Comparison of ENCODE assay signal across 2 cellular contexts in genomic region chr5:178279723-178280438, GRCh38.
TF ChIP-seq lines count a peak whose summit lies in the region.

No MANE protein-coding gene starts in this region.

TF ChIP-seq in A549, 52 proteins besides CTCF, POLR2A, EP300 and RAD21:
- no peak for TF ChIP-seq REST (IDR thresholded peaks at IDR 0.05)
- TF ChIP-seq CHD2 (IDR thresholded peaks at IDR 0.05; ENCODE audit: low read length, partially characterized antibody): no peak
- no peak for TF ChIP-seq PHF8 (IDR thresholded peaks at IDR 0.05; ENCODE audit: borderline replicate concordance, low read depth)
- peak; percentile 59 for TF ChIP-seq SMC3 (IDR thresholded peaks at IDR 0.05)
- no peak for TF ChIP-seq SREBF2 (IDR thresholded peaks at IDR 0.05)
- TF ChIP-seq MAFK (IDR thresholded peaks at IDR 0.05; ENCODE audit: partially characterized antibody): no peak
- TF ChIP-seq ATOH8 (CRISPR knock-in tag; IDR thresholded peaks at IDR 0.05; ENCODE audit: low read depth): no peak

TF ChIP-seq in K562, 482 proteins besides CTCF, POLR2A, EP300 and RAD21 (continued from another document):
- TF ChIP-seq GABPB1 (CRISPR knock-in tag; IDR thresholded peaks at IDR 0.05) (peak; percentile 26; the same call in 1 of the 2 replicates), KAT2B (IDR thresholded peaks at IDR 0.05; ENCODE audit: low read depth, low read length) (no peak), NONO (IDR thresholded peaks at IDR 0.05; ENCODE audit: low read depth in 2 of 2, low read length in 1 of 2) (no peak), RB1 (IDR thresholded peaks at IDR 0.05; ENCODE audit: low read depth) (peak; percentile 95), ILK (tag; IDR thresholded peaks at IDR 0.05; ENCODE audit: borderline replicate concordance, low read depth) (no peak), JUN (IDR thresholded peaks at IDR 0.05; ENCODE audit: borderline replicate concordance, low read depth, low read length) (no peak), JUN (CRISPR knock-in tag; IDR thresholded peaks at IDR 0.05; ENCODE audit: borderline replicate concordance) (no peak), MAZ (CRISPR knock-in tag; conservative IDR thresholded peaks at IDR 0.05 in 1 of 2, IDR thresholded peaks at IDR 0.05 in 1 of 2) (peak; percentile 19 to 68; a peak in 1 of 4 replicates), MECOM (CRISPR knock-in tag; IDR thresholded peaks at IDR 0.05) (no peak), E2F6 (IDR thresholded peaks at IDR 0.05; ENCODE audit: borderline replicate concordance in 1 of 2, extremely low read depth in 1 of 2, insufficient read depth in 1 of 2, insufficient read length in 1 of 2, low read depth in 1 of 2, low read length in 1 of 2, poor library complexity in 1 of 2, severe bottlenecking in 1 of 2) (peak in 1 of 2 experiments; percentile 63), CTBP1 (IDR thresholded peaks at IDR 0.05; ENCODE audit: borderline replicate concordance) (peak; percentile 49; the same call in 1 of the 2 replicates), BHLHE40 (IDR thresholded peaks at IDR 0.05; ENCODE audit: low read length) (peak; percentile 69; the same call in 1 of the 2 replicates), C11orf30 (IDR thresholded peaks at IDR 0.05; ENCODE audit: low read depth) (no peak), CREM (IDR thresholded peaks at IDR 0.05; ENCODE audit: low read depth) (peak; percentile 28; the same call in 1 of the 2 replicates), POLR2B (IDR thresholded peaks at IDR 0.05; ENCODE audit: low read depth, partially characterized antibody) (no peak), SMC3 (conservative IDR thresholded peaks at IDR 0.05; ENCODE audit: insufficient read depth, low read depth, low read length) (peak; percentile 93), TFAP4 (CRISPR knock-in tag; IDR thresholded peaks at IDR 0.05; ENCODE audit: borderline replicate concordance) (peak; percentile 55; the same call in 1 of the 2 replicates), ZNF717 (CRISPR knock-in tag; IDR thresholded peaks at IDR 0.05) (no peak), L3MBTL2 (IDR thresholded peaks at IDR 0.05) (peak; percentile 31; the same call in 1 of the 2 replicates), STAG1 (CRISPR knock-in tag; IDR thresholded peaks at IDR 0.05; ENCODE audit: borderline replicate concordance) (peak; percentile 98), MCM5 (IDR thresholded peaks at IDR 0.05; ENCODE audit: low read depth) (no peak), ZNF212 (CRISPR knock-in tag; IDR thresholded peaks at IDR 0.05) (no peak), ATF4 (CRISPR knock-in tag; IDR thresholded peaks at IDR 0.05) (no peak), CBFA2T3 (IDR thresholded peaks at IDR 0.05) (no peak), RCOR1 (IDR thresholded peaks at IDR 0.05; ENCODE audit: borderline replicate concordance in 1 of 2, low read depth in 2 of 2, low read length in 2 of 2) (0 out of 4 replicates have a peak, but pooled peaks of 1 of the 2 experiments have one; percentile 42), ZFX (CRISPR knock-in tag; IDR thresholded peaks at IDR 0.05) (no peak), JUNB (CRISPR knock-in tag; conservative IDR thresholded peaks at IDR 0.05) (no peak), NCOA4 (IDR thresholded peaks at IDR 0.05; ENCODE audit: partially characterized antibody) (no peak), CHD4 (IDR thresholded peaks at IDR 0.05; ENCODE audit: insufficient read depth, insufficient replicate concordance, low read depth, low read length, poor library complexity, severe bottlenecking) (no peak), ZNF780A (CRISPR knock-in tag; IDR thresholded peaks at IDR 0.05) (no peak), ZNF57 (CRISPR knock-in tag; IDR thresholded peaks at IDR 0.05) (no peak), ZNF408 (CRISPR knock-in tag; IDR thresholded peaks at IDR 0.05; ENCODE audit: low read depth) (no peak), YY1 (IDR thresholded peaks at IDR 0.05; ENCODE audit: borderline replicate concordance in 1 of 3, control insufficient read depth in 1 of 3, extremely low read depth in 1 of 3, insufficient read depth in 3 of 3, insufficient read length in 1 of 3, insufficient replicate concordance in 2 of 3, low read depth in 1 of 3, low read length in 2 of 3) (peak in 1 of 3 experiments; percentile 17), SIN3A (IDR thresholded peaks at IDR 0.05; ENCODE audit: borderline replicate concordance in 2 of 2, control insufficient read depth in 1 of 2, low read depth in 2 of 2, low read length in 2 of 2) (no peak), JUND (IDR thresholded peaks at IDR 0.05; ENCODE audit: borderline replicate concordance, low read depth, low read length) (peak; percentile 27; the same call in 1 of the 2 replicates), JUND (tag; IDR thresholded peaks at IDR 0.05; ENCODE audit: borderline replicate concordance, low read depth, low read length) (no peak), NFIC (IDR thresholded peaks at IDR 0.05) (peak; percentile 86), DEAF1 (CRISPR knock-in tag; IDR thresholded peaks at IDR 0.05) (peak; percentile 89), REST (CRISPR knock-in tag; IDR thresholded peaks at IDR 0.05; ENCODE audit: low read depth) (no peak), TEAD1 (CRISPR knock-in tag; IDR thresholded peaks at IDR 0.05) (0 out of 4 replicates have a peak, but pooled peaks of 1 of the 2 experiments have one; percentile 9), ZHX1 (conservative IDR thresholded peaks at IDR 0.05; ENCODE audit: low read length) (0 out of 2 replicates have a peak, but pooled peaks have one; percentile 33)
